Comparison of ENCODE assay signal across 8 cellular contexts in genomic region chr11:62665630-62666258, GRCh38. TPM values are rescaled to one million over a fixed set of nuclear protein-coding genes. Genes with fewer than 3 reads are reported as not detected.
DNase-seq lines count a peak whose midpoint lies in the region; ATAC-seq and TF ChIP-seq lines count a peak whose summit lies in the region.

No MANE protein-coding gene starts in this region.

- H3K27ac ChIP-seq in OCI-LY1 (ENCODE audit: low read depth, low read length, poor library complexity, severe bottlenecking) (peak overlapping the region; percentile 93), fibroblast of lung (ENCODE audit: insufficient read depth, low read length) (peak overlapping the region; percentile 45), neural progenitor cell (peak overlapping the region; percentile 25), tibial artery (peak overlapping the region; percentile 87 to 96)

- H3K4me2 ChIP-seq in OCI-LY1 (ENCODE audit: low read length) (peak overlapping the region; percentile 94), fibroblast of lung (ENCODE audit: extremely low read depth, insufficient read depth, low read length) (peak overlapping the region; percentile 99), neural progenitor cell (peak overlapping the region; percentile 88)

- peak overlapping the region; percentile 99 for H3K4me3 Mint-ChIP-seq in neural progenitor cell

- POLR2A ChIA-PET in GM10248 (lab: Yijun Ruan, JAX), result interaction anchor here (0.6 to 3.8 kb wide), 44 partner anchors 10 to 217 kb away, joined by 3 to 95 read pairs (median 8); partner anchors contain the start of genes B3GAT3, EEF1G, GANAB and HNRNPUL2

- peaks cover 11% of the 10 kb centered on the region for H3K36me3 Mint-ChIP-seq in neural progenitor cell

- DNase-seq in GM10248 (ENCODE audit: extremely low spot score) (peak; percentile 52), fibroblast of lung (ENCODE audit: low read depth in 2 of 2) (peak; percentile 66 to 70), neural progenitor cell (ENCODE audit: low spot score) (peak; percentile 73), tibial artery (peak; percentile 60 to 81), SIG-M5 treated with dmso at 0.1 percent for 504 hours (lab: John Stamatoyannopoulos, UW; ENCODE audit: unreplicated experiment) (no peak)
- peak; percentile 30 to 40 for DNase-seq in activated T-helper 1 cell treated with anti-CD3 and anti-CD28 coated beads, Interleukin-2, amount 50 U/mL, for 16 hours (ENCODE audit: low read depth in 1 of 2, low spot score in 1 of 2)

- H3K9me3 Mint-ChIP-seq in neural progenitor cell, result no peaks in the 10 kb centered on the region

- H3K27me3 Mint-ChIP-seq in neural progenitor cell (ENCODE audit: insufficient read depth, low read depth), result peaks cover 5% of the 10 kb centered on the region

- H3K4me3 ChIP-seq in OCI-LY1 (ENCODE audit: low read depth, low read length, poor library complexity, severe bottlenecking) (peak overlapping the region; percentile 94), fibroblast of lung (replicated peaks in 1 of 4; ENCODE audit: control extremely low read depth in 1 of 4, insufficient read depth in 1 of 4, low read depth in 3 of 4, low read length in 4 of 4) (peak overlapping the region; percentile 43 to 95 (median 80)), neural progenitor cell (peak overlapping the region; percentile 65), tibial artery (peak overlapping the region; percentile 87 to 96)

- H3K79me2 ChIP-seq in OCI-LY1 (ENCODE audit: insufficient read depth, low read length) (peaks cover 11% of the 10 kb centered on the region; the same call in 1 of the 2 replicates), fibroblast of lung (ENCODE audit: control insufficient read depth, insufficient read depth, low read length) (peaks cover 29% of the 10 kb centered on the region), neural progenitor cell (ENCODE audit: low read depth) (peaks cover 53% of the 10 kb centered on the region)

- H3K9me2 ChIP-seq in OCI-LY1 (ENCODE audit: low read depth, low read length), result no peaks in the 10 kb centered on the region

- peak; percentile 21 for ATAC-seq in HG02623 (IDR thresholded peaks at IDR 0.05; ENCODE audit: unreplicated experiment)

- no peak overlapping the region for H2AFZ ChIP-seq in OCI-LY1 (ENCODE audit: low read length)
- no peak overlapping the region for H2AFZ ChIP-seq in fibroblast of lung (ENCODE audit: low read length)
- no peak overlapping the region for H2AFZ ChIP-seq in neural progenitor cell (replicated peaks)

- CTCF ChIA-PET in GM10248 (lab: Yijun Ruan, JAX), result interaction anchor here (0.9 to 2.6 kb wide), 21 partner anchors 8 to 241 kb away, joined by 3 to 12 read pairs (median 7); partner anchors contain the start of genes B3GAT3 and SLC3A2

- H4K20me1 ChIP-seq in OCI-LY1 (ENCODE audit: insufficient read depth, low read length) (no peaks in the 10 kb centered on the region), fibroblast of lung (ENCODE audit: control insufficient read depth, extremely low read depth, insufficient read depth, low read length) (no peaks in the 10 kb centered on the region), neural progenitor cell (ENCODE audit: low read depth) (peaks cover 17% of the 10 kb centered on the region)

- TF ChIP-seq CTCF in GM10248 (IDR thresholded peaks at IDR 0.05; ENCODE audit: control extremely low read depth, extremely low read depth, low read depth, missing control alignments) (no peak), OCI-LY1 (IDR thresholded peaks at IDR 0.05; ENCODE audit: low read length) (no peak), fibroblast of lung (conservative IDR thresholded peaks at IDR 0.05 in 1 of 2, IDR thresholded peaks at IDR 0.05 in 1 of 2; ENCODE audit: low read depth in 1 of 2, low read length in 2 of 2) (no peak), neural progenitor cell (IDR thresholded peaks at IDR 0.05) (no peak), tibial artery (IDR thresholded peaks at IDR 0.05) (no peak)

- H3K4me1 ChIP-seq in OCI-LY1 (ENCODE audit: insufficient read depth, low read length, severe bottlenecking) (peaks cover 49% of the 10 kb centered on the region), fibroblast of lung (ENCODE audit: control insufficient read depth, extremely low read depth, insufficient read depth, low read length) (peaks cover 10% of the 10 kb centered on the region), neural progenitor cell (peaks cover 14% of the 10 kb centered on the region), tibial artery (peaks cover 7 to 40% (median 27%) of the 10 kb centered on the region in 4 donors)

- H3K9me3 ChIP-seq in OCI-LY1 (ENCODE audit: low read length) (no peaks in the 10 kb centered on the region), fibroblast of lung (ENCODE audit: control insufficient read depth, insufficient read depth, low read depth, low read length) (no peaks in the 10 kb centered on the region), neural progenitor cell (ENCODE audit: low read depth) (no peaks in the 10 kb centered on the region), tibial artery (no peaks in the 10 kb centered on the region)

- H3F3A ChIP-seq in OCI-LY1 (ENCODE audit: insufficient read depth, low read length), result no peaks in the 10 kb centered on the region
- peaks cover 69% of the 10 kb centered on the region for H3F3A ChIP-seq in neural progenitor cell (ENCODE audit: low read depth)

- H3K36me3 ChIP-seq in OCI-LY1 (ENCODE audit: insufficient read depth, low read length) (peaks cover 48% of the 10 kb centered on the region), fibroblast of lung (ENCODE audit: control insufficient read depth, insufficient read depth, low read length) (peaks cover 15% of the 10 kb centered on the region), neural progenitor cell (no peaks in the 10 kb centered on the region), tibial artery (peaks cover 8 to 27% (median 10%) of the 10 kb centered on the region in 3 donors)

- peaks cover 28% of the 10 kb centered on the region for H3K4me1 Mint-ChIP-seq in neural progenitor cell

- H3K9ac ChIP-seq in OCI-LY1 (ENCODE audit: low read length), result peak overlapping the region; percentile 99
- H3K9ac ChIP-seq in fibroblast of lung (ENCODE audit: insufficient read depth, low read length), result peak overlapping the region; percentile 69
- peak overlapping the region; percentile 77 for H3K9ac ChIP-seq in neural progenitor cell

- intact Hi-C loops in tibial artery (cut with DNase I; ENCODE audit: low total_unique reads), result no loop called here

- H3K27me3 ChIP-seq in OCI-LY1 (ENCODE audit: insufficient read depth, low read length) (no peaks in the 10 kb centered on the region), fibroblast of lung (ENCODE audit: control insufficient read depth, insufficient read depth, low read length) (no peaks in the 10 kb centered on the region), neural progenitor cell (no peaks in the 10 kb centered on the region), tibial artery (no peaks in the 10 kb centered on the region)

- H3K27ac Mint-ChIP-seq in neural progenitor cell, result peak overlapping the region; percentile 91

RNA-seq across cellular contexts. Expression of gene CSKMT, which starts 0.6 kb away (rescaled TPM):
- total RNA-seq in fibroblast of lung (8.4 and 9.8 TPM in 2 replicates), neural progenitor cell (ENCODE audit: low replicate concordance) (4.3 and 6.7 TPM in 2 replicates)
- polyA plus RNA-seq in fibroblast of lung, result 2.6 and 2.9 TPM in 2 replicates
- 4.9 and 5.0 TPM in 2 replicates for polyA plus RNA-seq in fibroblast of lung (2012)
- polyA minus RNA-seq in fibroblast of lung (ENCODE audit: low replicate concordance), result 16.5 and 17.0 TPM in 2 replicates

RNA-seq across cellular contexts. Expression of gene C11orf98, which starts 0.7 kb away (rescaled TPM):
- 25.4 and 33.4 TPM in 2 replicates for total RNA-seq in fibroblast of lung
- 38.2 and 64.8 TPM in 2 replicates for polyA plus RNA-seq in fibroblast of lung
- polyA plus RNA-seq in fibroblast of lung (2012), result 67.2 and 113 TPM in 2 replicates
- 2.0 and 4.2 TPM in 2 replicates for polyA minus RNA-seq in fibroblast of lung (ENCODE audit: low replicate concordance)
- total RNA-seq in neural progenitor cell (ENCODE audit: low replicate concordance), result 51.5 and 73.3 TPM in 2 replicates

RNA-seq across cellular contexts. Expression of gene UQCC3, which starts 5.7 kb away (rescaled TPM):
- 12.1 and 14.0 TPM in 2 replicates for total RNA-seq in fibroblast of lung
- 4.7 and 7.3 TPM in 2 replicates for polyA plus RNA-seq in fibroblast of lung
- 10.3 and 15.9 TPM in 2 replicates for polyA plus RNA-seq in fibroblast of lung (2012)
- 0.63 and 2.7 TPM in 2 replicates for polyA minus RNA-seq in fibroblast of lung (ENCODE audit: low replicate concordance)
- total RNA-seq in neural progenitor cell (ENCODE audit: low replicate concordance), result 5.7 and 11.7 TPM in 2 replicates

RNA-seq across cellular contexts. Expression of gene LBHD1, which starts 6.3 kb away (rescaled TPM):
- 3.6 and 4.5 TPM in 2 replicates for total RNA-seq in fibroblast of lung
- 3.1 and 3.4 TPM in 2 replicates for polyA plus RNA-seq in fibroblast of lung
- polyA plus RNA-seq in fibroblast of lung (2012), result 2.0 and 2.7 TPM in 2 replicates
- 3.9 and 14.8 TPM in 2 replicates for polyA minus RNA-seq in fibroblast of lung (ENCODE audit: low replicate concordance)
- 3.4 and 4.0 TPM in 2 replicates for total RNA-seq in neural progenitor cell (ENCODE audit: low replicate concordance)

RNA-seq across cellular contexts. Expression of gene INTS5, which starts 12.6 kb away (rescaled TPM):
- total RNA-seq in fibroblast of lung, result 16.4 and 16.7 TPM in 2 replicates
- 9.4 and 13.2 TPM in 2 replicates for polyA plus RNA-seq in fibroblast of lung
- polyA plus RNA-seq in fibroblast of lung (2012), result 12.6 and 18.6 TPM in 2 replicates
- polyA minus RNA-seq in fibroblast of lung (ENCODE audit: low replicate concordance), result 61.8 and 79.7 TPM in 2 replicates
- total RNA-seq in neural progenitor cell (ENCODE audit: low replicate concordance), result 7.8 and 21.3 TPM in 2 replicates

Comparison
In these comparisons a context has a peak if more than half of its experiments do, and no peak if none do; other contexts are left out.
1. H3K27ac ChIP-seq: peak in every context shown above with its lines; median percentile 93 in OCI-LY1; 92 in tibial artery; 45 in fibroblast of lung; 25 in neural progenitor cell.